ENCODE assay signal across 8 cellular contexts in the genomic region with DNA sequence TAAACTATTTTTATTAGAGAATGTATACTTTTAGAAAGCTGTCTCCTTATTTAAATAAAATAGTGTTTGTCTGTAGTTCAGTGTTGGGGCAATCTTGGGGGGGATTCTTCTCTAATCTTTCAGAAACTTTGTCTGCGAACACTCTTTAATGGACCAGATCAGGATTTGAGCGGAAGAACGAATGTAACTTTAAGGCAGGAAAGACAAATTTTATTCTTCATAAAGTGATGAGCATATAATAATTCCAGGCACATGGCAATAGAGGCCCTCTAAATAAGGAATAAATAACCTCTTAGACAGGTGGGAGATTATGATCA. TPM values are rescaled to one million over a fixed set of nuclear protein-coding genes. Genes with fewer than 3 reads are reported as not detected.
DNase-seq lines count a peak whose midpoint lies in the region; ATAC-seq and TF ChIP-seq lines count a peak whose summit lies in the region.

No MANE protein-coding gene starts in this region.

- ATAC-seq in left cardiac atrium: no peak
- ATAC-seq in body of pancreas: no peak
- no peak for ATAC-seq in GM18505 (IDR thresholded peaks at IDR 0.05; ENCODE audit: unreplicated experiment)
- no peak for ATAC-seq in HG03460 (IDR thresholded peaks at IDR 0.05; ENCODE audit: unreplicated experiment)
- no peak for ATAC-seq in HG02642 (IDR thresholded peaks at IDR 0.05; ENCODE audit: poor library complexity, unreplicated experiment)

- H3K4me1 ChIP-seq in right atrium auricular region (peaks cover 0 to 38% of the 10 kb centered on the region in 2 donors), body of pancreas (peaks cover 40% of the 10 kb centered on the region), mesodermal cell (ENCODE audit: control insufficient read depth, insufficient read depth, low read length, poor library complexity, severe bottlenecking) (peaks cover under 1% of the 10 kb centered on the region)

- H3K9me3 ChIP-seq in right atrium auricular region (no peaks in the 10 kb centered on the region), body of pancreas (no peaks in the 10 kb centered on the region), mesodermal cell (ENCODE audit: control insufficient read depth, low read length) (no peaks in the 10 kb centered on the region)

- peak in 2 of 3 donors; percentile 10 for TF ChIP-seq POLR2A in body of pancreas (IDR thresholded peaks at IDR 0.05)
- no peak for TF ChIP-seq POLR2A in GM18505 (IDR thresholded peaks at IDR 0.05; ENCODE audit: borderline replicate concordance, extremely low read depth, insufficient read depth, insufficient read length)

- no peak for TF ChIP-seq CTCF in right atrium auricular region (IDR thresholded peaks at IDR 0.05)
- no peak for TF ChIP-seq CTCF in body of pancreas (IDR thresholded peaks at IDR 0.05)

- DNase-seq in right atrium auricular region (ENCODE audit: low spot score) (no peak), left cardiac atrium (no peak), body of pancreas (no peak), kidney glomerular epithelial cell (lab: John Stamatoyannopoulos, UW) (no peak)

- H3K4me3 ChIP-seq in right atrium auricular region (peak overlapping the region; percentile 75 to 79), body of pancreas (peak overlapping the region; percentile 16 to 68), mesodermal cell (ENCODE audit: extremely low read depth, insufficient read depth, low read length, poor library complexity, severe bottlenecking) (peak overlapping the region; percentile 94)

- H3K36me3 ChIP-seq in right atrium auricular region (peaks cover 71% of the 10 kb centered on the region), body of pancreas (replicated peaks in 1 of 2; ENCODE audit: insufficient read depth in 1 of 2, low read depth in 2 of 2) (peaks cover 12 to 15% of the 10 kb centered on the region in 2 donors), mesodermal cell (ENCODE audit: control insufficient read depth, insufficient read depth, low read length) (peaks cover 66% of the 10 kb centered on the region)

- intact Hi-C loops in left cardiac atrium (cut with DNase I): no loop called here
- intact Hi-C loops in body of pancreas (cut with DNase I): no loop called here

- H3K27ac ChIP-seq in right atrium auricular region (peak overlapping the region; percentile 97 to 100), body of pancreas (peak overlapping the region in 3 of 4 donors; percentile 98 to 99 (median 98)), mesodermal cell (ENCODE audit: low read depth, low read length, severe bottlenecking) (peak overlapping the region; percentile 100)

- WGBS in body of pancreas, 2 donors: 0 to 2% methylated on average over 3 of the region's 3 CpGs
- WGBS in mesodermal cell (ENCODE audit: insufficient coverage in 2 of 2), 2 experiments: no CpG with 5 or more reads among the region's 3 CpGs

- H3K27me3 ChIP-seq in right atrium auricular region (no peaks in the 10 kb centered on the region), body of pancreas (no peaks in the 10 kb centered on the region)

RNA-seq across cellular contexts. Expression of a gene that starts 4.7 kb away (rescaled TPM):
- total RNA-seq in right atrium auricular region (1,000 to 10,000 TPM; 2,120 to 2,577 TPM), left cardiac atrium (1,000 to 10,000 TPM; 4,098 to 7,342 TPM), body of pancreas (over 10,000 TPM; 10,129 to 14,092 TPM)
- polyA plus RNA-seq in mesodermal cell (2013, experiment 1 of 2): 1,431 TPM
- polyA plus RNA-seq in mesodermal cell (2013, experiment 2 of 2): 2,018 TPM

RNA-seq across cellular contexts. Expression of a gene that starts 21.3 kb away (rescaled TPM):
- total RNA-seq in right atrium auricular region (10 to 100 TPM; 71.8 to 89.7 TPM), left cardiac atrium (10 to 100 TPM; 51.5 to 67.3 TPM), body of pancreas (10 to 100 TPM; 55.0 to 62.3 TPM)
- 102 TPM for polyA plus RNA-seq in mesodermal cell (2013, experiment 1 of 2)
- polyA plus RNA-seq in mesodermal cell (2013, experiment 2 of 2): 89.8 TPM

RNA-seq across cellular contexts. Expression of a gene that starts 54.6 kb away (rescaled TPM):
- total RNA-seq in right atrium auricular region: 100 to 1,000 TPM; 114 to 161 TPM
- 10 to 100 TPM; 85.6 to 96.2 TPM for total RNA-seq in left cardiac atrium
- 100 to 1,000 TPM; 131 to 330 TPM for total RNA-seq in body of pancreas
- 24.9 TPM for polyA plus RNA-seq in mesodermal cell (2013, experiment 1 of 2)
- polyA plus RNA-seq in mesodermal cell (2013, experiment 2 of 2): 23.5 TPM

Comparison
In these comparisons a context has a peak if more than half of its experiments do, and no peak if none do; other contexts are left out.
1. H3K4me3 ChIP-seq: peak in every context shown above with its lines; median percentile 94 in mesodermal cell; 77 in right atrium auricular region; 42 in body of pancreas.